ENCODE assay signal across 25 cellular contexts in the genomic region with DNA sequence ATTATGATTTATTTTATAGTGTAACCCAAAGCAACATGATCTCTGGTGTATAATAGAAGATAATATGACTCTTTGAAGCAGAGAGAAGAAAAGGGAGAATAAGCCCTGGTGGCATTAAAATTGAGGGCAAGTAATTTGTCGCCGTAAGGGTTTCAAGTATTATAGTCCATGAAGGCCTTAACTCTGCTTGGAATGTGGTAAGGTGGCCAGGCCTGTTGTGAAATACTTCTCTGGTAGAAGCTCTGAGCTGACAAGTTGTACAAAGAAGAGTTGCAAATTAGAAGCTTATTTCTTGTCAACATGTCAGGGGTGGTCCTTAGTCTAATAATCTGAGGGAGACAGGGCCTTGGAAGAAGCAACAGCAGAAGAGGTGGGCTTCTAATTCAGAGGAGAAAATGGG.
"Had no signal": no experiment of that assay in that cellular context is flagged by ENCODE, and none has a peak within 500 bp of the region (broad histone marks: within the 10 kb centered on the region; RNA-seq: fewer than 3 reads in every experiment).

No MANE protein-coding gene starts in this region.

- H3K27me3 Mint-ChIP-seq: activated naive CD8-positive, alpha-beta T cell treated with anti-CD3 and anti-CD28 coated beads, Interleukin-2, amount 10 ng/mL, durations not matched to agents 7 days and 5 days; memory B cell; type B pancreatic cell had no signal

- H3K36me3 Mint-ChIP-seq: activated naive CD8-positive, alpha-beta T cell treated with anti-CD3 and anti-CD28 coated beads, Interleukin-2, amount 10 ng/mL, durations not matched to agents 7 days and 5 days; memory B cell; type B pancreatic cell had no signal

- H3K4me1 Mint-ChIP-seq: activated naive CD8-positive, alpha-beta T cell treated with anti-CD3 and anti-CD28 coated beads, Interleukin-2, amount 10 ng/mL, durations not matched to agents 7 days and 5 days; memory B cell; nephron had no signal

- FAIRE-seq: colon, endothelial cell of umbilical vein, pancreas had no signal

- H3K27ac Mint-ChIP-seq: activated naive CD4-positive, alpha-beta T cell treated with anti-CD3 and anti-CD28 coated beads for 36 hours; activated naive CD8-positive, alpha-beta T cell treated with anti-CD3 and anti-CD28 coated beads, Interleukin-2, amount 10 ng/mL, durations not matched to agents 7 days and 5 days; memory B cell; nephron; T-helper 1 cell treated with Interleukin-12 subunit alpha and Interleukin-12 subunit beta and Interleukin-4 antibody, amounts not matched to agents 30 μg/mL and 1 μg/mL, for 36 hours; type B pancreatic cell had no signal

- H3K4me1 ChIP-seq: body of pancreas, esophagus muscularis mucosa, heart right ventricle, left ventricle myocardium inferior, pancreas, spleen, testis had no signal

- H3K27me3 ChIP-seq: body of pancreas, esophagus muscularis mucosa, heart right ventricle, pancreas, spleen, testis had no signal

- H3K27ac ChIP-seq: body of pancreas, esophagus muscularis mucosa, heart right ventricle, left ventricle myocardium inferior, pancreas, spleen, testis had no signal

- H3K9me3 Mint-ChIP-seq: activated naive CD4-positive, alpha-beta T cell treated with anti-CD3 and anti-CD28 coated beads for 36 hours; activated naive CD8-positive, alpha-beta T cell treated with anti-CD3 and anti-CD28 coated beads, Interleukin-2, amount 10 ng/mL, durations not matched to agents 7 days and 5 days; activated T-cell treated with anti-CD3 and anti-CD28 coated beads, Interleukin-2, amount 50 U/mL, for 4 hours; T-helper 1 cell treated with Interleukin-12 subunit alpha and Interleukin-12 subunit beta and Interleukin-4 antibody, amounts not matched to agents 30 μg/mL and 1 μg/mL, for 36 hours had no signal

- ATAC-seq: activated T-cell treated with anti-CD3 and anti-CD28 coated beads, Interleukin-2, amount 50 U/mL, for 4 hours; body of pancreas; heart right ventricle; pancreas had no signal

- H3K9me3 ChIP-seq: body of pancreas, esophagus muscularis mucosa, left ventricle myocardium inferior, pancreas, spleen, testis had no signal

- H3K4me3 Mint-ChIP-seq: activated naive CD4-positive, alpha-beta T cell treated with anti-CD3 and anti-CD28 coated beads for 36 hours; activated naive CD8-positive, alpha-beta T cell treated with anti-CD3 and anti-CD28 coated beads, Interleukin-2, amount 10 ng/mL, durations not matched to agents 7 days and 5 days; activated T-cell treated with anti-CD3 and anti-CD28 coated beads, Interleukin-2, amount 50 U/mL, for 4 hours; memory B cell; nephron; T-helper 1 cell treated with Interleukin-12 subunit alpha and Interleukin-12 subunit beta and Interleukin-4 antibody, amounts not matched to agents 30 μg/mL and 1 μg/mL, for 36 hours; type B pancreatic cell had no signal

- H3K36me3 ChIP-seq: esophagus muscularis mucosa, heart right ventricle, left ventricle myocardium inferior, pancreas, spleen had no signal

- H3K4me3 ChIP-seq: body of pancreas, esophagus muscularis mucosa, heart right ventricle, left ventricle myocardium inferior, pancreas, spleen, testis had no signal

- DNase-seq: activated CD4-positive, alpha-beta T cell treated with anti-CD3 and anti-CD28 coated beads for 4 hours; activated CD4-positive, alpha-beta T cell treated with anti-CD3 and anti-CD28 coated beads, Interleukin-2, amount 50 U/mL, for 48 hours; activated CD4-positive, CD25-positive, alpha-beta regulatory T cell; activated CD8-positive, alpha-beta memory T cell treated with anti-CD3 and anti-CD28 coated beads, Interleukin-2, amount 50 U/mL, for 48 hours; activated naive CD4-positive, alpha-beta T cell treated with anti-CD3 and anti-CD28 coated beads for 36 hours; activated naive CD8-positive, alpha-beta T cell treated with anti-CD3 and anti-CD28 coated beads, Interleukin-2, amount 10 ng/mL, durations not matched to agents 7 days and 5 days; activated T-cell treated with anti-CD3 and anti-CD28 coated beads, Interleukin-2, amount 50 U/mL, for 4 hours; body of pancreas; central memory CD4-positive, alpha-beta T cell; effector memory CD4-positive, alpha-beta T cell; heart right ventricle; left ventricle myocardium inferior; pancreas; spleen; stimulated activated CD4-positive, alpha-beta T cell treated with anti-CD3 and anti-CD28 coated beads, Interleukin-4, amount 100 ng/mL, for 1 hour; stimulated activated naive CD4-positive, alpha-beta T cell; T1000; testis had no signal
